ENCODE assay signal across 33 cellular contexts in the genomic region with DNA sequence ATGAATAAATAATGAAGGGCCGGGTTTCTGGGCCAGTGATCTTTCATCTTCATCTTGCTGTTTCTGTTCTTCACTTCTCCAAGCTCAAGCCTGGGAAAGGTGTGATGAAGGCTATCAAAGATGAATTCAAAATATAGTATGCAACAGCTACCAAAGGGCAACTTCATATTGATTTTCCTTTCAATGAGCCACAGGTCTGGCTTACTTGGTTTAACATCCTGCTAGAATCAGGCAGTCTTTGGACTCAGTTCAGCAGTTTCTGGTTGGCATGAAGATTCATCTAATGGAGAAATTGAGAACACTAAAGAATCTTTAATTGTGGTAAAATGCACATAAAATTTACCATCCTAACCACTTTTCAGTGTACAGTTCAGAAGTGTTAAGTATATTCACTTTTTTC.
"Had no signal": no experiment of that assay in that cellular context is flagged by ENCODE, and none has a peak within 500 bp of the region (broad histone marks: within the 10 kb centered on the region; RNA-seq: fewer than 3 reads in every experiment).

No MANE protein-coding gene starts in this region.

- ATAC-seq: activated CD4-positive, alpha-beta T cell treated with anti-CD3 and anti-CD28 coated beads for 36 hours; activated CD8-positive, alpha-beta memory T cell treated with anti-CD3 and anti-CD28 coated beads, Interleukin-2, amount 10 ng/mL, durations not matched to agents 7 days and 5 days; activated CD8-positive, alpha-beta T cell treated with anti-CD3 and anti-CD28 coated beads, Interleukin-2, amount 10 ng/mL, durations not matched to agents 7 days and 5 days; activated naive CD4-positive, alpha-beta T cell treated with anti-CD3 and anti-CD28 coated beads, Interleukin-2, amount 50 U/mL, for 72 hours; gastroesophageal sphincter; T-cell had no signal

- H3K4me1 ChIP-seq: breast epithelium, colonic mucosa had no signal

- H3K4me3 ChIP-seq: ascending aorta, breast epithelium, cardiac muscle cell, colonic mucosa, esophagus squamous epithelium, gastroesophageal sphincter had no signal

- H3K27me3 ChIP-seq: ascending aorta, breast epithelium, cardiac muscle cell, colonic mucosa, esophagus squamous epithelium, gastroesophageal sphincter had no signal

- H3K27me3 Mint-ChIP-seq: activated CD4-positive, alpha-beta memory T cell treated with anti-CD3 and anti-CD28 coated beads for 36 hours; activated CD4-positive, alpha-beta T cell treated with anti-CD3 and anti-CD28 coated beads for 36 hours; activated CD4-positive, alpha-beta T cell treated with anti-CD3 and anti-CD28 coated beads, Interleukin-2, amount 10 ng/mL, durations not matched to agents 24 days and 14 days; activated CD8-positive, alpha-beta memory T cell treated with anti-CD3 and anti-CD28 coated beads, Interleukin-2, amount 10 ng/mL, durations not matched to agents 7 days and 5 days; activated naive CD4-positive, alpha-beta T cell treated with anti-CD3 and anti-CD28 coated beads, Interleukin-2, amount 10 ng/mL, durations not matched to agents 7 days and 5 days; activated naive CD8-positive, alpha-beta T cell treated with anti-CD3 and anti-CD28 coated beads, Interleukin-2, amount 10 ng/mL, durations not matched to agents 7 days and 5 days; T-cell had no signal

- H3K27ac ChIP-seq: breast epithelium, cardiac muscle cell, colonic mucosa, epithelial cell of prostate, esophagus squamous epithelium, gastroesophageal sphincter, WERI-Rb-1 had no signal

- H3K9me3 ChIP-seq: ascending aorta, breast epithelium, colonic mucosa, esophagus squamous epithelium, gastroesophageal sphincter had no signal

- H3K4me3 Mint-ChIP-seq: activated CD4-positive, alpha-beta memory T cell treated with anti-CD3 and anti-CD28 coated beads for 36 hours; activated CD4-positive, alpha-beta T cell treated with anti-CD3 and anti-CD28 coated beads for 36 hours; activated CD4-positive, alpha-beta T cell treated with anti-CD3 and anti-CD28 coated beads, Interleukin-2, amount 10 ng/mL, durations not matched to agents 24 days and 14 days; activated CD8-positive, alpha-beta memory T cell treated with anti-CD3 and anti-CD28 coated beads, Interleukin-2, amount 10 ng/mL, durations not matched to agents 7 days and 5 days; activated CD8-positive, alpha-beta T cell treated with anti-CD3 and anti-CD28 coated beads, Interleukin-2, amount 10 ng/mL, durations not matched to agents 7 days and 5 days; activated naive CD4-positive, alpha-beta T cell treated with anti-CD3 and anti-CD28 coated beads, Interleukin-2, amount 10 ng/mL, durations not matched to agents 7 days and 5 days; activated naive CD8-positive, alpha-beta T cell treated with anti-CD3 and anti-CD28 coated beads, Interleukin-2, amount 10 ng/mL, durations not matched to agents 7 days and 5 days; activated T-helper 1 cell treated with anti-CD3 and anti-CD28 coated beads, Interleukin-12 subunit alpha, Interleukin-12 subunit beta, Interleukin-2, Interleukin-4 antibody, amounts not matched to agents 30 ng/mL and 10 ng/mL and 1 ng/mL, durations not matched to agents 14 hours and 24 hours and 36 hours; brain; T-cell; T-helper 1 cell treated with Interleukin-12 subunit alpha and Interleukin-12 subunit beta and Interleukin-4 antibody, amounts not matched to agents 30 μg/mL and 1 μg/mL, for 36 hours had no signal

- H3K36me3 Mint-ChIP-seq: activated CD4-positive, alpha-beta memory T cell treated with anti-CD3 and anti-CD28 coated beads for 36 hours; activated naive CD4-positive, alpha-beta T cell treated with anti-CD3 and anti-CD28 coated beads, Interleukin-2, amount 10 ng/mL, durations not matched to agents 7 days and 5 days; brain; T-cell had no signal

- DNase-seq: activated CD4-positive, alpha-beta memory T cell treated with anti-CD3 and anti-CD28 coated beads for 36 hours; activated CD4-positive, alpha-beta T cell treated with anti-CD3 and anti-CD28 coated beads for 36 hours; activated CD4-positive, alpha-beta T cell treated with anti-CD3 and anti-CD28 coated beads, Interleukin-2, amount 10 ng/mL, durations not matched to agents 24 days and 14 days; activated CD4-positive, CD25-positive, alpha-beta regulatory T cell; activated CD4-positive, CD25-positive, alpha-beta regulatory T cell treated with anti-CD3 and anti-CD28 coated beads, Interleukin-2, amount 50 U/mL, for 72 hours; activated CD8-positive, alpha-beta memory T cell treated with anti-CD3 and anti-CD28 coated beads, Interleukin-2, amount 10 ng/mL, durations not matched to agents 7 days and 5 days; activated CD8-positive, alpha-beta memory T cell treated with anti-CD3 and anti-CD28 coated beads, Interleukin-2, amount 50 U/mL, for 4 hours; activated CD8-positive, alpha-beta T cell treated with anti-CD3 and anti-CD28 coated beads, Interleukin-2, amount 10 ng/mL, durations not matched to agents 7 days and 5 days; activated effector memory CD4-positive, alpha-beta T cell treated with anti-CD3 and anti-CD28 coated beads, Interleukin-2, amount 50 U/mL, for 16 hours; activated naive CD4-positive, alpha-beta T cell treated with anti-CD3 and anti-CD28 coated beads, Interleukin-2, amount 10 ng/mL, durations not matched to agents 7 days and 5 days; activated naive CD8-positive, alpha-beta T cell treated with anti-CD3 and anti-CD28 coated beads, Interleukin-2, amount 10 ng/mL, durations not matched to agents 7 days and 5 days; activated T-cell treated with anti-CD3 and anti-CD28 coated beads, Interleukin-2, amount 50 U/mL, for 1 hour; activated T-cell treated with anti-CD3 and anti-CD28 coated beads, Interleukin-2, amount 50 U/mL, for 48 hours; central memory CD4-positive, alpha-beta T cell; cerebellar nuclear complex; colonic mucosa; effector CD8-positive, alpha-beta T cell; esophagus squamous epithelium; foreskin melanocyte; head of caudate nucleus; T-cell; T1000; WERI-Rb-1 had no signal

- H3K4me1 Mint-ChIP-seq: activated CD8-positive, alpha-beta memory T cell treated with anti-CD3 and anti-CD28 coated beads, Interleukin-2, amount 10 ng/mL, durations not matched to agents 7 days and 5 days; activated naive CD4-positive, alpha-beta T cell treated with anti-CD3 and anti-CD28 coated beads, Interleukin-2, amount 10 ng/mL, durations not matched to agents 7 days and 5 days; brain; T-cell had no signal

- H3K36me3 ChIP-seq: ascending aorta, breast epithelium, cardiac muscle cell, colonic mucosa, esophagus squamous epithelium, gastroesophageal sphincter, WERI-Rb-1 had no signal

- H3K27ac Mint-ChIP-seq: activated CD4-positive, alpha-beta memory T cell treated with anti-CD3 and anti-CD28 coated beads for 36 hours; activated CD4-positive, alpha-beta T cell treated with anti-CD3 and anti-CD28 coated beads for 36 hours; activated CD4-positive, alpha-beta T cell treated with anti-CD3 and anti-CD28 coated beads, Interleukin-2, amount 10 ng/mL, durations not matched to agents 24 days and 14 days; activated CD8-positive, alpha-beta memory T cell treated with anti-CD3 and anti-CD28 coated beads, Interleukin-2, amount 10 ng/mL, durations not matched to agents 7 days and 5 days; activated CD8-positive, alpha-beta T cell treated with anti-CD3 and anti-CD28 coated beads, Interleukin-2, amount 10 ng/mL, durations not matched to agents 7 days and 5 days; activated naive CD4-positive, alpha-beta T cell treated with anti-CD3 and anti-CD28 coated beads, Interleukin-2, amount 10 ng/mL, durations not matched to agents 7 days and 5 days; activated naive CD4-positive, alpha-beta T cell treated with anti-CD3 and anti-CD28 coated beads, Interleukin-2, amount 50 U/mL, for 72 hours; activated naive CD8-positive, alpha-beta T cell treated with anti-CD3 and anti-CD28 coated beads, Interleukin-2, amount 10 ng/mL, durations not matched to agents 7 days and 5 days; activated T-helper 1 cell treated with anti-CD3 and anti-CD28 coated beads, Interleukin-12 subunit alpha, Interleukin-12 subunit beta, Interleukin-2, Interleukin-4 antibody, amounts not matched to agents 30 ng/mL and 10 ng/mL and 1 ng/mL, durations not matched to agents 14 hours and 24 hours and 36 hours; activated T-helper 2 cell treated with anti-CD3 and anti-CD28 coated beads, Interferon-gamma antibody, Interleukin-2, Interleukin-4, amounts not matched to agents 10 μg/mL and 5 μg/mL and 100 μg/mL, durations not matched to agents 14 hours and 24 hours and 36 hours; brain; T-helper 1 cell treated with Interleukin-12 subunit alpha and Interleukin-12 subunit beta and Interleukin-4 antibody, amounts not matched to agents 30 μg/mL and 1 μg/mL, for 36 hours had no signal

- H3K9me3 Mint-ChIP-seq: activated T-helper 1 cell treated with anti-CD3 and anti-CD28 coated beads, Interleukin-12 subunit alpha, Interleukin-12 subunit beta, Interleukin-2, Interleukin-4 antibody, amounts not matched to agents 30 ng/mL and 10 ng/mL and 1 ng/mL, durations not matched to agents 14 hours and 24 hours and 36 hours; T-helper 1 cell treated with Interleukin-12 subunit alpha and Interleukin-12 subunit beta and Interleukin-4 antibody, amounts not matched to agents 30 μg/mL and 1 μg/mL, for 36 hours had no signal
